ENCODE assay signal across 27 cellular contexts in genomic region chr16:12649356-12649755, GRCh38.
"Had no signal": no experiment of that assay in that cellular context is flagged by ENCODE, and none has a peak within 500 bp of the region (broad histone marks: within the 10 kb centered on the region; RNA-seq: fewer than 3 reads in every experiment).

No MANE protein-coding gene starts in this region.

- H3K36me3 ChIP-seq: stomach, suprapubic skin, thoracic aorta, thyroid gland, tibial artery, tibial nerve, transverse colon, upper lobe of left lung, upper lobe of right lung, uterus, vagina had no signal

- H3K27ac ChIP-seq: stomach, suprapubic skin, testis, thoracic aorta, thyroid gland, tibial artery, tibial nerve, transverse colon, upper lobe of left lung, upper lobe of right lung, uterus, vagina had no signal

- ATAC-seq: stimulated activated effector memory CD8-positive, alpha-beta T cell treated with anti-CD3 and anti-CD28 coated beads, Interleukin-12 subunit alpha, Interleukin-12 subunit beta, amount 100 ng/mL, for 72 hours; stimulated activated memory B cell treated with anti-CD40 and anti-IgM and Interleukin-4, amounts not matched to agents 10 μg/mL and 1 μg/mL and 100 μg/mL, for 72 hours; stimulated activated naive B cell treated with anti-CD40 and anti-IgM and Interleukin-4, amounts not matched to agents 10 μg/mL and 1 μg/mL and 100 μg/mL, for 72 hours; stimulated activated naive CD8-positive, alpha-beta T cell treated with anti-CD3 and anti-CD28 coated beads, Interleukin-15, amount 100 ng/mL, for 72 hours; stimulated activated naive CD8-positive, alpha-beta T cell treated with anti-CD3 and anti-CD28 coated beads, Interleukin-15, Interleukin-2, amounts not matched to agents 100 U/mL and 50 U/mL, for 24 hours; upper lobe of right lung had no signal

- FAIRE-seq: urothelium cell line had no signal

- H3K27me3 ChIP-seq: stomach, suprapubic skin, testis, thyroid gland, tibial artery, tibial nerve, transverse colon, upper lobe of left lung, upper lobe of right lung, uterus, vagina had no signal

- H3K4me1 ChIP-seq: suprapubic skin, testis, thyroid gland, transverse colon, upper lobe of left lung, upper lobe of right lung, uterus, vagina had no signal

- H3K4me3 ChIP-seq: stomach, suprapubic skin, testis, thoracic aorta, thyroid gland, tibial artery, tibial nerve, transverse colon, upper lobe of left lung, upper lobe of right lung, uterus, vagina had no signal

- H3K9me3 ChIP-seq: stomach, suprapubic skin, testis, thoracic aorta, thyroid gland, tibial artery, tibial nerve, transverse colon, upper lobe of left lung, upper lobe of right lung, uterus, vagina had no signal

- DNase-seq: stimulated activated CD4-positive, alpha-beta T cell treated with anti-CD3 and anti-CD28 coated beads, Interleukin-2, amount 100 ng/mL, for 48 hours; stimulated activated CD4-positive, alpha-beta T cell treated with anti-CD3 and anti-CD28 coated beads, Interleukin-4, amount 100 ng/mL, for 1 hour; stimulated activated CD4-positive, alpha-beta T cell treated with anti-CD3 and anti-CD28 coated beads, Interleukin-4, amount 100 ng/mL, for 24 hours; stimulated activated CD4-positive, alpha-beta T cell treated with anti-CD3 and anti-CD28 coated beads, Interleukin-4, amount 100 ng/mL, for 4 hours; stimulated activated CD8-positive, alpha-beta memory T cell treated with anti-CD3 and anti-CD28 coated beads, Interleukin-4, amount 100 ng/mL, for 48 hours; stimulated activated naive B cell treated with anti-CD40 and anti-IgM and Interleukin-4, amounts not matched to agents 10 μg/mL and 1 μg/mL and 100 μg/mL, for 72 hours; stimulated activated naive CD4-positive, alpha-beta T cell; stimulated activated naive CD4-positive, alpha-beta T cell treated with Interleukin-2 at 50 U/mL for 16 hours; stimulated activated naive CD8-positive, alpha-beta T cell treated with anti-CD3 and anti-CD28 coated beads, Interleukin-15, amount 100 ng/mL, for 72 hours; stimulated activated naive CD8-positive, alpha-beta T cell treated with anti-CD3 and anti-CD28 coated beads, Interleukin-15, Interleukin-2, amounts not matched to agents 100 U/mL and 50 U/mL, for 24 hours; stomach; substantia nigra; testis; thyroid gland; tibial artery; transverse colon; trophoblast cell; upper lobe of left lung; upper lobe of right lung; uterus had no signal
